In genomic region chr16:65122724-65122973, GRCh38 we compare ENCODE assay signal across 9 cellular contexts. TPM values are rescaled to one million over a fixed set of nuclear protein-coding genes. Genes with fewer than 3 reads are reported as not detected.
DNase-seq lines count a peak whose midpoint lies in the region; ATAC-seq, FAIRE-seq and TF ChIP-seq lines count a peak whose summit lies in the region.
"Had no signal": no experiment of that assay in that cellular context is flagged by ENCODE, and none has a peak within 500 bp of the region (broad histone marks: within the 10 kb centered on the region; RNA-seq: fewer than 3 reads in every experiment).

No MANE protein-coding gene starts in this region.

- H3K4me1 ChIP-seq in A549 = peaks cover 17% of the 10 kb centered on the region; the same call in 2 of the 3 replicates
- peaks cover 39% of the 10 kb centered on the region for H3K4me1 ChIP-seq in SJSA1 (replicated peaks)

- POLR2A ChIA-PET in A549 (lab: Yijun Ruan, JAX) = no interaction called here

- no peaks in the 10 kb centered on the region for H3K27me3 Mint-ChIP-seq in osteocyte (ENCODE audit: unreplicated experiment)

- no peak for TF ChIP-seq EP300 in A549 (IDR thresholded peaks at IDR 0.05)

- no peak for TF ChIP-seq RAD21 in A549 (conservative IDR thresholded peaks at IDR 0.05 in 1 of 2, IDR thresholded peaks at IDR 0.05 in 1 of 2)

- no peak for FAIRE-seq in A549 (lab: Jason Lieb, UNC)

- H3K27ac ChIP-seq in A549 = no peak overlapping the region
- peak overlapping the region; percentile 76 for H3K27ac ChIP-seq in SJSA1

- no peak for DNase-seq in A549 (ENCODE audit: low read depth in 1 of 2, low spot score in 1 of 2)
- DNase-seq in SJSA1 (ENCODE audit: low read depth in 1 of 2, low spot score in 2 of 2) = no peak
- no peak for DNase-seq in fibroblast of pulmonary artery (ENCODE audit: low read depth)
- DNase-seq in osteocyte (ENCODE audit: extremely low spot score, unreplicated experiment) = no peak
- DNase-seq in NCI-H2171 treated with DMSO at 0.1 percent for 48 hours (lab: John Stamatoyannopoulos, UW) = no peak
- DNase-seq in activated naive CD4-positive, alpha-beta T cell treated with Interleukin-2 at 50 U/mL for 16 hours = no peak
- DNase-seq in stimulated activated CD4-positive, alpha-beta T cell treated with anti-CD3 and anti-CD28 coated beads, Interleukin-2, amount 100 ng/mL, for 48 hours = no peak
- no peak for DNase-seq in T-helper 2 cell
- DNase-seq: activated B cell treated with CpG ODN at 0.5 μM for 24 hours had no signal

- peaks cover 40% of the 10 kb centered on the region for H3K4me1 Mint-ChIP-seq in osteocyte (ENCODE audit: unreplicated experiment)
- H3K4me1 Mint-ChIP-seq: activated B cell treated with CpG ODN at 0.5 μM for 24 hours had no signal

- peak overlapping the region; percentile 36 for H3K4me3 ChIP-seq in A549
- H3K4me3 ChIP-seq in SJSA1 = peak overlapping the region; percentile 72
- peak overlapping the region; percentile 94 for H3K4me3 ChIP-seq in fibroblast of pulmonary artery (replicated peaks; ENCODE audit: low read depth, low read length)

- WGBS in A549 (ENCODE audit: missing lambda C conversion rate) = 14% methylated on average over 6 of the region's 19 CpGs

- TF ChIP-seq POLR2A in A549 (IDR thresholded peaks at IDR 0.05; ENCODE audit: low read length) = no peak

- H3K4me2 ChIP-seq in A549 = peak overlapping the region; percentile 80

- no peak for TF ChIP-seq CTCF in A549 (IDR thresholded peaks at IDR 0.05)
- no peak for TF ChIP-seq CTCF in fibroblast of pulmonary artery (IDR thresholded peaks at IDR 0.05; ENCODE audit: low read length, missing control alignments)
- TF ChIP-seq CTCF in osteocyte (IDR thresholded peaks at IDR 0.05) = no peak

- no peaks in the 10 kb centered on the region for H3K9me3 ChIP-seq in A549
- H3K9me3 ChIP-seq in SJSA1 (replicated peaks) = no peaks in the 10 kb centered on the region

- H3K27me3 ChIP-seq in SJSA1 (replicated peaks) = no peaks in the 10 kb centered on the region

- H3K4me3 Mint-ChIP-seq in osteocyte (ENCODE audit: unreplicated experiment) = peak overlapping the region; percentile 97
- H3K4me3 Mint-ChIP-seq: activated B cell treated with CpG ODN at 0.5 μM for 24 hours had no signal

- H3K36me3 Mint-ChIP-seq in osteocyte (ENCODE audit: unreplicated experiment) = peaks cover 4% of the 10 kb centered on the region

- CTCF ChIA-PET in A549 (lab: Yijun Ruan, JAX) = no interaction called here

- no peaks in the 10 kb centered on the region for H3K9me3 Mint-ChIP-seq in osteocyte (ENCODE audit: unreplicated experiment)
- H3K9me3 Mint-ChIP-seq: activated B cell treated with CpG ODN at 0.5 μM for 24 hours had no signal

- no peaks in the 10 kb centered on the region; the same call in none of the 2 replicates for H3K36me3 ChIP-seq in SJSA1

- ATAC-seq in A549 = no peak

- H3K27ac Mint-ChIP-seq in osteocyte (ENCODE audit: unreplicated experiment) = peak overlapping the region; percentile 98
- H3K27ac Mint-ChIP-seq: activated B cell treated with CpG ODN at 0.5 μM for 24 hours had no signal

TF ChIP-seq in A549, 52 proteins besides CTCF, POLR2A, EP300 and RAD21:
- no peak for TF ChIP-seq ESRRA (IDR thresholded peaks at IDR 0.05; ENCODE audit: borderline replicate concordance, low read length)
- TF ChIP-seq ELK1 (IDR thresholded peaks at IDR 0.05; ENCODE audit: low read depth, low read length) = no peak
- TF ChIP-seq MAZ (IDR thresholded peaks at IDR 0.05; ENCODE audit: borderline replicate concordance, low read depth, low read length) = no peak
- TF ChIP-seq EHF (CRISPR knock-in tag; IDR thresholded peaks at IDR 0.05) = no peak
- no peak for TF ChIP-seq PHF8 (IDR thresholded peaks at IDR 0.05; ENCODE audit: borderline replicate concordance, low read depth)
- TF ChIP-seq KDM5A (IDR thresholded peaks at IDR 0.05) = no peak
- TF ChIP-seq HOXA7 (CRISPR knock-in tag; IDR thresholded peaks at IDR 0.05) = no peak
- TF ChIP-seq HES2 (IDR thresholded peaks at IDR 0.05) = no peak
- no peak for TF ChIP-seq SREBF2 (IDR thresholded peaks at IDR 0.05)
- TF ChIP-seq RFX5 (IDR thresholded peaks at IDR 0.05) = no peak
- TF ChIP-seq POLR2AphosphoS2 (conservative IDR thresholded peaks at IDR 0.05; ENCODE audit: low read length) = no peak

RNA-seq across cellular contexts. Expression of gene CDH11, which starts 0.8 kb away (rescaled TPM):
- polyA plus RNA-seq in A549 (2011; rRNA removed) (0.52 and 0.72 TPM in 2 replicates), A549 (2017; fragmentation: RNase III; extraction: RNeasy Plus Mini Kit Qiagen cat#74134 plus additional on column Dnase treatment) (0.20 to 1.1 TPM (median 0.49 TPM) in 3 replicates)
- 0.03 and 0.18 TPM in 2 replicates for polyA plus RNA-seq in A549 (2012; cell fraction: cytosol; rRNA removed)
- polyA plus RNA-seq in A549 (2012; cell fraction: nucleus; rRNA removed) = 0.16 and 0.38 TPM in 2 replicates
- polyA minus RNA-seq in A549 (2011; rRNA and poly(A)+ RNA removed) = 1.1 and 1.6 TPM in 2 replicates
- total RNA-seq in SJSA1 (2014; rRNA removed; shearing (Covaris generic)) = 107 and 113 TPM in 2 replicates
- total RNA-seq in osteocyte = 560 and 587 TPM in 2 replicates
- total RNA-seq: activated B cell treated with CpG ODN at 0.5 μM for 24 hours had no signal

Comparison
In these comparisons a context has a peak if more than half of its experiments do, and no peak if none do; other contexts are left out.
1. H3K4me3 ChIP-seq: peak in every context shown above with its lines; median percentile 94 in fibroblast of pulmonary artery; 72 in SJSA1; 36 in A549.